In the genomic region with DNA sequence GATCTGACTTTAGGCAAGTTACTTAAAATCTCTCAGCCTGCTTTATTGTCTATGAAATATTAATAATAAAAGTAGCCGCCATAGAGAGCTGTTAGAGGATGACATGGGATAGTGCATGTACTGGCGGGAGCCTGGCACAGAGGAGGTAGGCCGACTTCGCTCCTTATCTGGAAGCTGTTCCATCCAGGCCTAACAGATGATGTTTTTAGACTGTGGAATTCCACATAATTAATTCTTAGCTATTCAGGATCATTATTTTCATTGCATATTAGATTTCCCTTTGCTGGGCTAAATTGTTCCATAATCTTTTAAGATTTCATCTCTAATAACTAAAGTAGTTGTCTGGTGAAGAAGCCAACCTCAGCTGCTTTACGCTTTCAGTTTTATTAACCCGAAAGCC, we compare ENCODE assay signal across 9 cellular contexts. TPM values are rescaled to one million over a fixed set of nuclear protein-coding genes. Genes with fewer than 3 reads are reported as not detected.
"Had no signal": no experiment of that assay in that cellular context is flagged by ENCODE, and none has a peak within 500 bp of the region (broad histone marks: within the 10 kb centered on the region; RNA-seq: fewer than 3 reads in every experiment).

No MANE protein-coding gene starts in this region.

- H2AFZ ChIP-seq: GM23338 had no signal

- ATAC-seq: GM23338, HepG2 had no signal

- FAIRE-seq: H1, H54, HepG2 had no signal

- H3K4me3 ChIP-seq: GM23338 had no signal

- H3K27ac ChIP-seq: HL-60 had no signal

- DNase-seq: H9, HCEC 1CT, KBM-7 had no signal

- H3K4me2 ChIP-seq: GM23338 had no signal

RNA-seq across cellular contexts. Expression of a gene that starts 30.8 kb away (rescaled TPM):
- polyA plus RNA-seq: IgD-negative memory B cell had no signal
